In genomic region chr6:167031082-167031709, GRCh38 we compare ENCODE assay signal across 15 cellular contexts. TPM values are rescaled to one million over a fixed set of nuclear protein-coding genes. Genes with fewer than 3 reads are reported as not detected.
A peak's percentile ranks its signal among the peaks of the same experiment; 100 is the strongest.
DNase-seq lines count a peak whose midpoint lies in the region; ATAC-seq and TF ChIP-seq lines count a peak whose summit lies in the region.
"Had no signal": no experiment of that assay in that cellular context is flagged by ENCODE, and none has a peak within 500 bp of the region (broad histone marks: within the 10 kb centered on the region; RNA-seq: fewer than 3 reads in every experiment).

No MANE protein-coding gene starts in this region.

- no peaks in the 10 kb centered on the region for H3K9me3 ChIP-seq in left ventricle myocardium inferior (replicated peaks)
- H3K9me3 ChIP-seq in right atrium auricular region = no peaks in the 10 kb centered on the region
- no peaks in the 10 kb centered on the region for H3K9me3 ChIP-seq in T-helper 17 cell (ENCODE audit: control insufficient read depth, low read length, poor library complexity, severe bottlenecking)
- H3K9me3 ChIP-seq: esophagus muscularis mucosa, thoracic aorta had no signal

- no peak overlapping the region for H3K4me3 ChIP-seq in left ventricle myocardium inferior
- no peak overlapping the region for H3K4me3 ChIP-seq in right atrium auricular region
- H3K4me3 ChIP-seq: esophagus muscularis mucosa, thoracic aorta had no signal

- ATAC-seq in T-helper 17 cell (no peak), GM21381 (IDR thresholded peaks at IDR 0.05; ENCODE audit: unreplicated experiment) (no peak), HG03175 (IDR thresholded peaks at IDR 0.05; ENCODE audit: unreplicated experiment) (no peak)

- no peak for TF ChIP-seq CTCF in left ventricle myocardium inferior (IDR thresholded peaks at IDR 0.05; ENCODE audit: borderline replicate concordance)
- TF ChIP-seq CTCF in right atrium auricular region (IDR thresholded peaks at IDR 0.05) = no peak

- H3K4me1 ChIP-seq in left ventricle myocardium inferior (peaks cover 11% of the 10 kb centered on the region), right atrium auricular region (no peaks in the 10 kb centered on the region)
- H3K4me1 ChIP-seq: esophagus muscularis mucosa had no signal

- H3K36me3 ChIP-seq in left ventricle myocardium inferior (peaks cover 72% of the 10 kb centered on the region), right atrium auricular region (peaks cover 39% of the 10 kb centered on the region)

- H3K27ac Mint-ChIP-seq in T-helper 17 cell = peak overlapping the region; percentile 41
- H3K27ac Mint-ChIP-seq: activated CD4-positive, alpha-beta T cell treated with anti-CD3 and anti-CD28 coated beads, Interleukin-2, amount 10 ng/mL, durations not matched to agents 7 days and 5 days had no signal

- intact Hi-C loops in left ventricle myocardium inferior (cut with micrococcal nuclease) = no loop called here

- DNase-seq in left ventricle myocardium inferior = no peak
- DNase-seq in right atrium auricular region (ENCODE audit: low spot score) = no peak
- DNase-seq in T-helper 17 cell = no peak
- peak; percentile 31 for DNase-seq in iris pigment epithelial cell (ENCODE audit: low read depth)
- DNase-seq in NCI-H1048 (lab: John Stamatoyannopoulos, UW) = no peak
- no peak for DNase-seq in cerebellar nuclear complex (lab: John Stamatoyannopoulos, UW)
- DNase-seq: activated CD4-positive, alpha-beta T cell treated with anti-CD3 and anti-CD28 coated beads, Interleukin-2, amount 10 ng/mL, durations not matched to agents 7 days and 5 days; cortex of kidney; hippocampal formation; left colon; RPMI8226 had no signal

- no peaks in the 10 kb centered on the region for H3K27me3 ChIP-seq in left ventricle myocardium inferior (ENCODE audit: low read depth)
- H3K27me3 ChIP-seq in right atrium auricular region = no peaks in the 10 kb centered on the region
- H3K27me3 ChIP-seq: esophagus muscularis mucosa had no signal

- H3K27me3 Mint-ChIP-seq in T-helper 17 cell = no peaks in the 10 kb centered on the region
- H3K27me3 Mint-ChIP-seq: activated CD4-positive, alpha-beta T cell treated with anti-CD3 and anti-CD28 coated beads, Interleukin-2, amount 10 ng/mL, durations not matched to agents 7 days and 5 days had no signal

- H3K36me3 Mint-ChIP-seq in T-helper 17 cell (ENCODE audit: low read depth) = peaks cover 18% of the 10 kb centered on the region

- no peak overlapping the region for H3K4me3 Mint-ChIP-seq in T-helper 17 cell
- H3K4me3 Mint-ChIP-seq: activated CD4-positive, alpha-beta T cell treated with anti-CD3 and anti-CD28 coated beads, Interleukin-2, amount 10 ng/mL, durations not matched to agents 7 days and 5 days had no signal

- peaks cover 26% of the 10 kb centered on the region for H3K4me1 Mint-ChIP-seq in T-helper 17 cell
- H3K4me1 Mint-ChIP-seq: activated CD4-positive, alpha-beta T cell treated with anti-CD3 and anti-CD28 coated beads, Interleukin-2, amount 10 ng/mL, durations not matched to agents 7 days and 5 days had no signal

- H3K27ac ChIP-seq in left ventricle myocardium inferior (replicated peaks) (peak overlapping the region; percentile 22), right atrium auricular region (no peak overlapping the region)
- H3K27ac ChIP-seq: esophagus muscularis mucosa, thoracic aorta had no signal

RNA-seq across cellular contexts. Expression of gene CEP43, which starts 32.0 kb away (rescaled TPM):
- total RNA-seq in left ventricle myocardium inferior = 12.3 TPM
- 1 to 10 TPM; 6.7 to 8.8 TPM for total RNA-seq in right atrium auricular region
- total RNA-seq in T-helper 17 cell = 10 to 100 TPM; 19.8 to 24.0 TPM
